ENCODE assay signal across 19 cellular contexts in genomic region chr15:84846269-84846668, GRCh38. TPM values are rescaled to one million over a fixed set of nuclear protein-coding genes. Genes with fewer than 3 reads are reported as not detected.
A peak's percentile ranks its signal among the peaks of the same experiment; 100 is the strongest.
DNase-seq lines count a peak whose midpoint lies in the region; ATAC-seq, FAIRE-seq and TF ChIP-seq lines count a peak whose summit lies in the region.
"Had no signal": no experiment of that assay in that cellular context is flagged by ENCODE, and none has a peak within 500 bp of the region (broad histone marks: within the 10 kb centered on the region; RNA-seq: fewer than 3 reads in every experiment).

No MANE protein-coding gene starts in this region.

- peaks cover 8% of the 10 kb centered on the region for H3K27me3 Mint-ChIP-seq in stimulated activated memory B cell treated with anti-CD40 and anti-IgM and Interleukin-4, amounts not matched to agents 10 μg/mL and 1 μg/mL and 100 μg/mL, for 72 hours
- H3K27me3 Mint-ChIP-seq: CD4-positive, alpha-beta memory T cell had no signal

- ATAC-seq in heart left ventricle (no peak), heart right ventricle (no peak), A549 (no peak), K562 (no peak), psoas muscle (no peak), GM21717 (IDR thresholded peaks at IDR 0.05; ENCODE audit: unreplicated experiment) (no peak)
- ATAC-seq in stimulated activated memory B cell treated with anti-CD40 and anti-IgM and Interleukin-4, amounts not matched to agents 10 μg/mL and 1 μg/mL and 100 μg/mL, for 72 hours = no peak

- no peak overlapping the region for H3K14ac ChIP-seq in trophoblast cell (ENCODE audit: low read length)

- no peak overlapping the region for H2BK120ac ChIP-seq in trophoblast cell (ENCODE audit: insufficient read depth, low read length, poor library complexity)

- no peak overlapping the region for H2AK5ac ChIP-seq in trophoblast cell (ENCODE audit: low read length)

- no peaks in the 10 kb centered on the region for H3K27me3 ChIP-seq in heart left ventricle
- H3K27me3 ChIP-seq in heart right ventricle = no peaks in the 10 kb centered on the region
- H3K27me3 ChIP-seq in K562 (ENCODE audit: control insufficient read depth in 2 of 2, insufficient read depth in 2 of 2, low read length in 2 of 2) = peaks cover 0 to 8% of the 10 kb centered on the region in 2 experiments; a peak in 3 of 5 replicates
- no peaks in the 10 kb centered on the region for H3K27me3 ChIP-seq in psoas muscle (ENCODE audit: insufficient read depth in 3 of 3, low read length in 2 of 3)
- H3K27me3 ChIP-seq in trophoblast cell (ENCODE audit: insufficient read depth, low read length) = no peaks in the 10 kb centered on the region
- H3K27me3 ChIP-seq: BLaER1 had no signal

- no peak overlapping the region for H3K4me3 ChIP-seq in heart left ventricle
- no peak overlapping the region for H3K4me3 ChIP-seq in heart right ventricle
- no peak overlapping the region for H3K4me3 ChIP-seq in A549
- H3K4me3 ChIP-seq in K562 = no peak overlapping the region
- H3K4me3 ChIP-seq in psoas muscle = no peak overlapping the region
- no peak overlapping the region for H3K4me3 ChIP-seq in trophoblast cell (ENCODE audit: low read depth, low read length)
- H3K4me3 ChIP-seq: BLaER1 had no signal

- peaks cover 13% of the 10 kb centered on the region for H3K36me3 Mint-ChIP-seq in stimulated activated memory B cell treated with anti-CD40 and anti-IgM and Interleukin-4, amounts not matched to agents 10 μg/mL and 1 μg/mL and 100 μg/mL, for 72 hours
- H3K36me3 Mint-ChIP-seq: CD14-positive monocyte had no signal

- H3K79me1 ChIP-seq in trophoblast cell (ENCODE audit: low read length) = peaks cover 2% of the 10 kb centered on the region

- no peaks in the 10 kb centered on the region for H3K79me2 ChIP-seq in K562 (ENCODE audit: control insufficient read depth, insufficient read depth, low read length)
- H3K79me2 ChIP-seq in trophoblast cell (ENCODE audit: control insufficient read depth, insufficient read depth, low read length, poor library complexity) = no peaks in the 10 kb centered on the region

- peaks cover 0 to 14% (median 0%) of the 10 kb centered on the region in 9 donors for H3K36me3 ChIP-seq in heart left ventricle
- H3K36me3 ChIP-seq in heart right ventricle = peaks cover 0 to 21% (median 0%) of the 10 kb centered on the region in 9 donors
- no peaks in the 10 kb centered on the region for H3K36me3 ChIP-seq in K562 (ENCODE audit: control insufficient read depth, insufficient read depth, low read length)
- H3K36me3 ChIP-seq in psoas muscle (ENCODE audit: insufficient read depth in 1 of 2, low read depth in 1 of 2) = peaks cover 0 to 11% of the 10 kb centered on the region in 2 donors
- peaks cover 6 to 7% of the 10 kb centered on the region in 2 experiments for H3K36me3 ChIP-seq in trophoblast cell (ENCODE audit: control insufficient read depth in 1 of 2, insufficient read depth in 2 of 2, low read length in 2 of 2)
- H3K36me3 ChIP-seq: BLaER1 had no signal

- intact Hi-C loops in heart left ventricle (cut with DNase I) (loop anchor here in 5 of 10 donors (2.0 to 5.0 kb wide), 2 partner anchors 81 kb away; no protein-coding TSS in a partner anchor), heart right ventricle (cut with DNase I) (loop anchor here in 5 of 10 donors (5.0 kb wide), 1 partner anchor 81 kb away; no protein-coding TSS in a partner anchor), K562 (cut with micrococcal nuclease) (loop anchor here (5.0 kb wide), 1 partner anchor 81 kb away; no protein-coding TSS in a partner anchor), psoas muscle (cut with DNase I) (loop anchor here in 1 of 2 donors (10.0 kb wide), 1 partner anchor 199 kb away; no protein-coding TSS in a partner anchor)

- TF ChIP-seq CTCF in heart left ventricle (IDR thresholded peaks at IDR 0.05) (no peak), heart right ventricle (IDR thresholded peaks at IDR 0.05) (no peak), A549 (IDR thresholded peaks at IDR 0.05) (no peak), K562 (IDR thresholded peaks at IDR 0.05 in 2 of 3, conservative IDR thresholded peaks at IDR 0.05 in 1 of 3; ENCODE audit: insufficient read depth in 2 of 3, low read depth in 1 of 3, low read length in 3 of 3) (no peak), psoas muscle (IDR thresholded peaks at IDR 0.05) (no peak)

- in situ Hi-C loops in K562 (cut with MboI) = no loop called here

- H3K18ac ChIP-seq in trophoblast cell (ENCODE audit: low read length) = no peak overlapping the region

- BruUV-seq in K562 (replicated peaks; lab: Mats Ljungman, UMichigan) = no TSS peak

- H3K9me3 ChIP-seq in heart left ventricle = peaks cover 0 to 16% (median 0%) of the 10 kb centered on the region in 12 donors
- peaks cover 0 to 15% (median 0%) of the 10 kb centered on the region in 11 donors for H3K9me3 ChIP-seq in heart right ventricle
- peaks cover 32% of the 10 kb centered on the region for H3K9me3 ChIP-seq in A549
- H3K9me3 ChIP-seq in K562 (replicated peaks; ENCODE audit: control insufficient read depth, insufficient read depth, low read depth, low read length) = peaks cover 8% of the 10 kb centered on the region
- no peaks in the 10 kb centered on the region for H3K9me3 ChIP-seq in psoas muscle
- H3K9me3 ChIP-seq in trophoblast cell (ENCODE audit: insufficient read depth, low read depth, low read length) = peaks cover 1% of the 10 kb centered on the region

- H2AFZ ChIP-seq in K562 (ENCODE audit: low read depth, low read length) (no peak overlapping the region), trophoblast cell (ENCODE audit: insufficient read depth, low read length, poor library complexity) (no peak overlapping the region)

- H4K20me1 ChIP-seq in K562 (replicated peaks; ENCODE audit: control insufficient read depth, insufficient read depth, low read length) = no peaks in the 10 kb centered on the region
- H4K20me1 ChIP-seq: BLaER1 had no signal

- H3K9ac ChIP-seq in K562 (ENCODE audit: insufficient read depth in 1 of 2, low read depth in 2 of 2, low read length in 2 of 2) = no peak overlapping the region
- H3K9ac ChIP-seq in trophoblast cell (ENCODE audit: low read length) = no peak overlapping the region
- H3K9ac ChIP-seq: BLaER1 had no signal

- TF ChIP-seq RAD21 in A549 (conservative IDR thresholded peaks at IDR 0.05 in 1 of 2, IDR thresholded peaks at IDR 0.05 in 1 of 2) = no peak
- no peak for TF ChIP-seq RAD21 in K562 (CRISPR knock-in tag; conservative IDR thresholded peaks at IDR 0.05 in 1 of 2, IDR thresholded peaks at IDR 0.05 in 1 of 2)

- WGBS in heart left ventricle, 4 donors = 82 to 98% (median 96%) methylated on average over 1 of the region's 1 CpG
- WGBS in heart right ventricle, 2 donors = 93 to 97% methylated on average over 1 of the region's 1 CpG
- WGBS in A549 (ENCODE audit: missing lambda C conversion rate) = 77% methylated on average over 1 of the region's 1 CpG
- WGBS in K562 (ENCODE audit: insufficient coverage, low coverage, missing lambda C conversion rate) = 71% methylated on average over 1 of the region's 1 CpG
- 97 to 100% (median 100%) methylated on average over 1 of the region's 1 CpG for whole genome bisulfite sequencing in psoas muscle, 3 donors
- no CpG with 5 or more reads among the region's 1 CpG for WGBS in trophoblast cell (ENCODE audit: extremely low coverage, insufficient coverage, insufficient read length)

- FAIRE-seq in A549 (lab: Jason Lieb, UNC) (peak; percentile 43), K562 (lab: Jason Lieb, UNC) (no peak)

- no peak overlapping the region for H3K4ac ChIP-seq in trophoblast cell (ENCODE audit: low read depth, low read length)

- H2BK12ac ChIP-seq in trophoblast cell (ENCODE audit: low read length) = no peak overlapping the region

- POLR2A ChIA-PET in A549 (lab: Yijun Ruan, JAX) = no interaction called here
- POLR2A ChIA-PET in K562 (lab: Yijun Ruan, JAX) = no interaction called here

- H4K12ac ChIP-seq in trophoblast cell (ENCODE audit: low read depth, low read length) = no peak overlapping the region

- peak in 1 of 5 donors; percentile 3 for DNase-seq in heart left ventricle
- no peak for DNase-seq in heart right ventricle
- no peak for DNase-seq in A549 (ENCODE audit: low read depth in 1 of 2, low spot score in 1 of 2)
- DNase-seq in K562 (ENCODE audit: extremely low read depth in 1 of 4, low spot score in 3 of 4) = no peak
- DNase-seq in psoas muscle = no peak
- DNase-seq in trophoblast cell = no peak
- DNase-seq: DMS79 treated with DMSO at 0.1 percent for 48 hours, GF-D8, GOT3 had no signal

- H3K9me3 Mint-ChIP-seq in stimulated activated memory B cell treated with anti-CD40 and anti-IgM and Interleukin-4, amounts not matched to agents 10 μg/mL and 1 μg/mL and 100 μg/mL, for 72 hours = peaks cover 12% of the 10 kb centered on the region

- H4K8ac ChIP-seq in trophoblast cell (ENCODE audit: low read depth, low read length) = no peak overlapping the region

- H3K23ac ChIP-seq in trophoblast cell (ENCODE audit: low read length) = no peak overlapping the region

- no peak overlapping the region for H3K4me3 Mint-ChIP-seq in stimulated activated memory B cell treated with anti-CD40 and anti-IgM and Interleukin-4, amounts not matched to agents 10 μg/mL and 1 μg/mL and 100 μg/mL, for 72 hours
- H3K4me3 Mint-ChIP-seq: CD14-positive monocyte; CD4-positive, alpha-beta memory T cell had no signal

- H3K4me1 ChIP-seq in heart left ventricle (peaks cover 0 to 37% (median 10%) of the 10 kb centered on the region in 12 donors), heart right ventricle (peaks cover 0 to 42% (median 18%) of the 10 kb centered on the region in 9 donors), A549 (peaks cover 8% of the 10 kb centered on the region; the same call in 2 of the 3 replicates), K562 (replicated peaks in 1 of 2; ENCODE audit: control insufficient read depth in 2 of 2, insufficient read depth in 2 of 2, low read length in 2 of 2) (no peaks in the 10 kb centered on the region; a peak in 1 of 5 replicates), psoas muscle (peaks cover 31% of the 10 kb centered on the region), trophoblast cell (ENCODE audit: control insufficient read depth in 1 of 2, insufficient read depth in 2 of 2, low read length in 2 of 2) (peaks cover 0 to 3% of the 10 kb centered on the region in 2 experiments)
- H3K4me1 ChIP-seq: BLaER1 had no signal

- TF ChIP-seq POLR2A in heart left ventricle (IDR thresholded peaks at IDR 0.05) = no peak
- no peak for TF ChIP-seq POLR2A in A549 (IDR thresholded peaks at IDR 0.05; ENCODE audit: low read length)
- no peak for TF ChIP-seq POLR2A in K562 (conservative IDR thresholded peaks at IDR 0.05)

- H3K27ac ChIP-seq in heart left ventricle (peak overlapping the region in 8 of 12 donors; percentile 1 to 99 (median 88)), heart right ventricle (peak overlapping the region in 4 of 10 donors; percentile 5 to 98 (median 84)), A549 (no peak overlapping the region), K562 (ENCODE audit: extremely low read depth, low read depth, low read length) (no peak overlapping the region), psoas muscle (peak overlapping the region; percentile 64), trophoblast cell (ENCODE audit: low read depth, low read length) (no peak overlapping the region)
- H3K27ac ChIP-seq: 22Rv1, BLaER1 had no signal

- H3K4me2 ChIP-seq in A549 (no peak overlapping the region), K562 (ENCODE audit: insufficient read depth, low read length) (no peak overlapping the region), trophoblast cell (ENCODE audit: low read length) (no peak overlapping the region)
- H3K4me2 ChIP-seq: BLaER1 had no signal

- TF ChIP-seq EP300 in A549 (IDR thresholded peaks at IDR 0.05) = no peak
- TF ChIP-seq EP300 in K562 (IDR thresholded peaks at IDR 0.05; ENCODE audit: low read length) = no peak

- H3K9me1 ChIP-seq in K562 (ENCODE audit: control insufficient read depth, insufficient read depth, low read length) = no peaks in the 10 kb centered on the region

- no peak overlapping the region for H2BK5ac ChIP-seq in trophoblast cell (ENCODE audit: low read depth, low read length, poor library complexity)

- CTCF ChIA-PET in A549 (lab: Yijun Ruan, JAX) = interaction anchor here (0.8 to 1.6 kb wide), 4 partner anchors 24 to 82 kb away, joined by 3 to 7 read pairs (median 4); no protein-coding TSS in a partner anchor
- CTCF ChIA-PET in K562 (lab: Yijun Ruan, JAX; ENCODE audit: low intra/inter-chr PET ratio) = no interaction called here

- no peak overlapping the region for H3K27ac Mint-ChIP-seq in stimulated activated memory B cell treated with anti-CD40 and anti-IgM and Interleukin-4, amounts not matched to agents 10 μg/mL and 1 μg/mL and 100 μg/mL, for 72 hours
- H3K27ac Mint-ChIP-seq: CD4-positive, alpha-beta memory T cell had no signal

- no peak overlapping the region for H4K91ac ChIP-seq in trophoblast cell (ENCODE audit: low read depth, low read length)

- H3K4me1 Mint-ChIP-seq in stimulated activated memory B cell treated with anti-CD40 and anti-IgM and Interleukin-4, amounts not matched to agents 10 μg/mL and 1 μg/mL and 100 μg/mL, for 72 hours = no peaks in the 10 kb centered on the region
- H3K4me1 Mint-ChIP-seq: CD14-positive monocyte; CD4-positive, alpha-beta memory T cell had no signal

RNA-seq across cellular contexts. Expression of gene ALPK3, which starts 29.1 kb away (rescaled TPM):
- total RNA-seq in heart left ventricle (100 to 1,000 TPM in 8 of 9 donors, 10 to 100 TPM in 1; 82.2 to 258 (median 172) TPM), heart right ventricle (100 to 1,000 TPM; 112 to 268 (median 191) TPM), K562 (2014; rRNA removed) (0.05 and 0.08 TPM in 2 replicates), K562 (2014; rRNA removed; fragmentation: Illumina TruSeq; extraction: Trizol) (0.03 and 0.07 TPM in 2 replicates), K562 (2015; rRNA removed; fragmentation: Illumina TruSeq; extraction: Trizol) (0.07 and 0.15 TPM in 2 replicates), K562 (2021) (0.07 and 0.13 TPM in 2 replicates), psoas muscle (100 to 1,000 TPM; 199 to 461 (median 304) TPM)
- polyA plus RNA-seq in heart left ventricle (100 to 1,000 TPM; 110 to 144 TPM), heart right ventricle (100 to 1,000 TPM in 1 of 2 donors, 10 to 100 TPM in 1; 35.1 to 110 TPM), A549 (2011; rRNA removed) (0.30 and 0.33 TPM in 2 replicates), A549 (2017; fragmentation: RNase III; extraction: RNeasy Plus Mini Kit Qiagen cat#74134 plus additional on column Dnase treatment) (0.17 to 0.26 TPM (median 0.24 TPM) in 3 replicates), K562 (2011; rRNA removed) (0.07 and 0.20 TPM in 2 replicates), K562 (2014; fragmentation: Illumina TruSeq; extraction: Trizol) (0.04 and 0.08 TPM in 2 replicates), K562 (2014; fragmentation: Nextera tagmentation; extraction: Ambion mirVana) (not detected), K562 (2014; rRNA removed) (0.09 and 1.0 TPM in 2 replicates), psoas muscle (100 to 1,000 TPM in 2 of 3 donors, 10 to 100 TPM in 1; 75.7 to 357 (median 117) TPM)
- 0.08 and 0.11 TPM in 2 replicates for polyA plus RNA-seq in A549 (2012; cell fraction: cytosol; rRNA removed)
- polyA plus RNA-seq in A549 (2012; cell fraction: nucleus; rRNA removed) = 0.60 and 0.61 TPM in 2 replicates
- 0.24 and 0.50 TPM in 2 replicates for polyA minus RNA-seq in A549 (2011; rRNA and poly(A)+ RNA removed)
- 0.23 and 0.32 TPM in 2 replicates for total RNA-seq in K562 (2011; cell fraction: chromatin; rRNA removed; ENCODE audit: low replicate concordance)
- total RNA-seq in K562 (2011; cell fraction: nucleolus; rRNA removed) = 0.13 and 0.33 TPM in 2 replicates
- total RNA-seq in K562 (2011; cell fraction: nucleoplasm; rRNA removed) = 0.23 and 0.37 TPM in 2 replicates
- 0.12 and 0.39 TPM in 2 replicates for polyA plus RNA-seq in K562 (2011; cell fraction: cytosol; rRNA removed)
- 0.20 and 0.25 TPM in 2 replicates for polyA plus RNA-seq in K562 (2011; cell fraction: nucleus; rRNA removed)
- polyA plus RNA-seq in K562 (2012) = 0.12 and 0.26 TPM in 2 replicates
- 0.03 and 0.07 TPM in 2 replicates for polyA minus RNA-seq in K562 (2011; rRNA and poly(A)+ RNA removed)
- 0.18 TPM in 1 of 2 replicates, not detected in the other for polyA minus RNA-seq in K562 (2011; cell fraction: cytosol; rRNA and poly(A)+ RNA removed)
- 0.22 and 0.27 TPM in 2 replicates for polyA minus RNA-seq in K562 (2011; cell fraction: nucleus; rRNA and poly(A)+ RNA removed)
- polyA plus RNA-seq in trophoblast cell (2013) = 11.4 TPM in 2 replicates

RNA-seq across cellular contexts. Expression of gene SLC28A1, which starts 38.2 kb away (rescaled TPM):
- total RNA-seq in heart left ventricle (1 to 10 TPM in 3 of 9 donors, under 1 TPM in 5, not detected in 1; 0.14 to 2.9 (median 0.74) TPM), heart right ventricle (1 to 10 TPM in 8 of 10 donors, under 1 TPM in 2; 0.26 to 2.2 (median 1.6) TPM), K562 (2014; rRNA removed) (not detected in 2 replicates), K562 (2014; rRNA removed; fragmentation: Illumina TruSeq; extraction: Trizol) (not detected in 2 replicates), K562 (2015; rRNA removed; fragmentation: Illumina TruSeq; extraction: Trizol) (not detected in 2 replicates), K562 (2021) (not detected in 2 replicates), psoas muscle (1 to 10 TPM in 1 of 4 donors, under 1 TPM in 3; 0.23 to 1.9 (median 0.44) TPM)
- polyA plus RNA-seq in heart left ventricle (1 to 10 TPM in 1 of 2 donors, under 1 TPM in 1; 0.17 to 1.9 TPM), heart right ventricle (1 to 10 TPM in 1 of 2 donors, under 1 TPM in 1; 0.07 to 1.3 TPM), A549 (2011; rRNA removed) (0.13 TPM in 2 replicates), A549 (2017; fragmentation: RNase III; extraction: RNeasy Plus Mini Kit Qiagen cat#74134 plus additional on column Dnase treatment) (0.04 to 0.06 TPM in 2 of 3 replicates, not detected in the other), K562 (2011; rRNA removed) (not detected in 2 replicates), K562 (2014; fragmentation: Illumina TruSeq; extraction: Trizol) (not detected in 2 replicates), K562 (2014; fragmentation: Nextera tagmentation; extraction: Ambion mirVana) (under 1 TPM in 1 of 2 experiments, not detected in 1; 0.04 TPM), K562 (2014; rRNA removed) (not detected in 2 replicates), psoas muscle (under 1 TPM; 0.13 to 0.34 (median 0.21) TPM)
- 0.03 and 0.05 TPM in 2 replicates for polyA plus RNA-seq in A549 (2012; cell fraction: cytosol; rRNA removed)
- polyA plus RNA-seq in A549 (2012; cell fraction: nucleus; rRNA removed) = 0.06 and 0.18 TPM in 2 replicates
- polyA minus RNA-seq in A549 (2011; rRNA and poly(A)+ RNA removed) = 0.49 and 0.62 TPM in 2 replicates
- total RNA-seq in K562 (2011; cell fraction: chromatin; rRNA removed; ENCODE audit: low replicate concordance) = 0.14 TPM in 1 of 2 replicates, not detected in the other
- total RNA-seq in K562 (2011; cell fraction: nucleolus; rRNA removed) = 0.26 TPM in 1 of 2 replicates, not detected in the other
- 0.15 TPM in 1 of 2 replicates, not detected in the other for total RNA-seq in K562 (2011; cell fraction: nucleoplasm; rRNA removed)
- 0.06 TPM in 1 of 2 replicates, not detected in the other for polyA plus RNA-seq in K562 (2011; cell fraction: cytosol; rRNA removed)
- 0.06 TPM in 1 of 2 replicates, not detected in the other for polyA plus RNA-seq in K562 (2011; cell fraction: nucleus; rRNA removed)
- polyA plus RNA-seq in K562 (2012) = not detected in 2 replicates
- polyA minus RNA-seq in K562 (2011; rRNA and poly(A)+ RNA removed) = not detected in 2 replicates
- not detected in 2 replicates for polyA minus RNA-seq in K562 (2011; cell fraction: cytosol; rRNA and poly(A)+ RNA removed)
- polyA minus RNA-seq in K562 (2011; cell fraction: nucleus; rRNA and poly(A)+ RNA removed) = not detected in 2 replicates
- 0.35 and 0.42 TPM in 2 replicates for polyA plus RNA-seq in trophoblast cell (2013)
- total RNA-seq: A673; CD4-positive, alpha-beta memory T cell; H7; IMR-90 had no signal
- polyA plus RNA-seq: AG04450; CD14-positive monocyte; CD4-positive, alpha-beta memory T cell; IMR-90 had no signal

Comparison
In these comparisons a context has a peak if more than half of its experiments do, and no peak if none do; other contexts are left out.
1. H3K27ac ChIP-seq: peak in heart left ventricle (8 of 12) and psoas muscle (single experiment); none in A549 (0 of 2), K562 (single experiment) and trophoblast cell (single experiment).
2. RNA of gene ALPK3, which starts 29.1 kb away (polyA plus RNA-seq): 110 to 144 TPM in heart left ventricle, 75.7 to 357 TPM in psoas muscle and 35.1 to 110 TPM in heart right ventricle; 0.08 to 0.61 TPM in A549 and 0.04 to 1.0 TPM in K562; every median in the first group is over 10 times any median in the second.